ENCODE assay signal across 8 cellular contexts in genomic region chr4:118968006-118968405, GRCh38.
A peak's percentile ranks its signal among the peaks of the same experiment; 100 is the strongest.
DNase-seq lines count a peak whose midpoint lies in the region; ATAC-seq and TF ChIP-seq lines count a peak whose summit lies in the region.

No MANE protein-coding gene starts in this region.

- peak overlapping the region in 3 of 12 donors; percentile 4 to 18 (median 5) for H3K4me3 ChIP-seq in heart left ventricle

- DNase-seq in ELR (ENCODE audit: low read depth) (peak; percentile 70), WTC11 (ENCODE audit: low spot score) (peak; percentile 21), heart left ventricle (peak in 4 of 5 donors; percentile 48 to 65 (median 58)), putamen (ENCODE audit: low spot score) (peak; percentile 40), NCI-H2227 (lab: John Stamatoyannopoulos, UW; ENCODE audit: unreplicated experiment) (no peak), 8988T (no peak)

- H3K36me3 Mint-ChIP-seq in WTC11: no peaks in the 10 kb centered on the region

- H3K27ac Mint-ChIP-seq in WTC11: peak overlapping the region; percentile 17

- peaks cover 25% of the 10 kb centered on the region for H3K4me1 Mint-ChIP-seq in WTC11

- H3K4me3 Mint-ChIP-seq in WTC11: no peak overlapping the region

- no peaks in the 10 kb centered on the region for H3K9me3 Mint-ChIP-seq in WTC11

- ATAC-seq in GM21390 (IDR thresholded peaks at IDR 0.05; ENCODE audit: unreplicated experiment) (peak; percentile 100), HG03571 (IDR thresholded peaks at IDR 0.05; ENCODE audit: unreplicated experiment) (peak; percentile 99), WTC11 (peak; percentile 93), heart left ventricle (peak; percentile 57 to 83 (median 76))

- POLR2A ChIA-PET in WTC11 (lab: Charles Lee): no interaction called here

- H3K9me3 ChIP-seq in heart left ventricle: no peaks in the 10 kb centered on the region

- H3K27me3 ChIP-seq in heart left ventricle: no peaks in the 10 kb centered on the region

- H3K4me1 ChIP-seq in heart left ventricle: peaks cover 2 to 87% (median 51%) of the 10 kb centered on the region in 12 donors

- no peaks in the 10 kb centered on the region for H3K27me3 Mint-ChIP-seq in WTC11 (ENCODE audit: low read depth)

- WGBS in heart left ventricle, 4 donors: 0 to 12% (median 1%) methylated on average over 1 of the region's 1 CpG

- H3K27ac ChIP-seq in heart left ventricle: peak overlapping the region; percentile 38 to 86 (median 72)

- TF ChIP-seq CTCF in WTC11 (IDR thresholded peaks at IDR 0.05) (no peak), heart left ventricle (IDR thresholded peaks at IDR 0.05) (no peak)

- H3K36me3 ChIP-seq in heart left ventricle: peaks cover 0 to 2% (median 0%) of the 10 kb centered on the region in 9 donors

- intact Hi-C loops in heart left ventricle (cut with DNase I): loop anchor here (2.0 to 10.0 kb wide), 10 partner anchors 73 to 227 kb away; partner anchors contain the start of gene SYNPO2 (in 3 of the 10)

- TF ChIP-seq POLR2A in heart left ventricle (IDR thresholded peaks at IDR 0.05): no peak

- CTCF ChIA-PET in WTC11 (lab: Charles Lee): interaction anchor here (0.8 to 2.3 kb wide), 7 partner anchors 56 to 659 kb away, joined by 3 to 13 read pairs (median 4); no protein-coding TSS in a partner anchor

TF ChIP-seq in WTC11, 78 proteins besides CTCF, POLR2A, EP300 and RAD21:
- no peak for TF ChIP-seq SMAD3 (CRISPR knock-in tag; IDR thresholded peaks at IDR 0.05; ENCODE audit: borderline replicate concordance)

Comparison
In these comparisons a context has a peak if more than half of its experiments do, and no peak if none do; other contexts are left out.
1. DNase-seq: peak in ELR (single experiment), WTC11 (single experiment), heart left ventricle (4 of 5) and putamen (single experiment); none in NCI-H2227 (single experiment) and 8988T (single experiment).
2. Peak in every context shown above with its lines, with median percentiles within 50 percentile points of each other: ATAC-seq.